ENCODE assay signal across 14 cellular contexts in genomic region chr7:155729847-155730246, GRCh38.
DNase-seq lines count a peak whose midpoint lies in the region; ATAC-seq, FAIRE-seq and TF ChIP-seq lines count a peak whose summit lies in the region.
"Had no signal": no experiment of that assay in that cellular context is flagged by ENCODE, and none has a peak within 500 bp of the region (broad histone marks: within the 10 kb centered on the region; RNA-seq: fewer than 3 reads in every experiment).

No MANE protein-coding gene starts in this region.

- dilution Hi-C loops in mammary epithelial cell (cut with HindIII; ENCODE audit: low sequenced_read_pairs): no loop called here

- CTCF ChIA-PET in mammary epithelial cell (lab: Charles Lee; ENCODE audit: low non-redundant PET): no interaction called here

- H2AFZ ChIP-seq in mammary epithelial cell (ENCODE audit: low read depth, low read length): no peak overlapping the region

- H3K36me3 ChIP-seq in mammary epithelial cell (ENCODE audit: insufficient read depth, low read length): peaks cover 3% of the 10 kb centered on the region

- peak overlapping the region; percentile 26 for H3K27ac Mint-ChIP-seq in mesothelial cell of epicardium

- FAIRE-seq in HTR-8/SVneo (lab: Jason Lieb, UNC): no peak
- FAIRE-seq: GM12891, TTC549 had no signal

- no peak overlapping the region for H3K4me3 ChIP-seq in mammary epithelial cell (replicated peaks in 1 of 3; ENCODE audit: insufficient read depth in 1 of 3, low read depth in 2 of 3, low read length in 3 of 3)
- H3K4me3 ChIP-seq: gastroesophageal sphincter, lung, psoas muscle had no signal

- peaks cover 47% of the 10 kb centered on the region for H3K4me1 ChIP-seq in mammary epithelial cell (ENCODE audit: insufficient read depth, low read length)

- in situ Hi-C loops in mammary epithelial cell (cut with MboI; ENCODE audit: low sequenced_read_pairs in 2 of 2): loop anchor here (10.0 kb wide), 1 partner anchor 135 kb away; no protein-coding TSS in a partner anchor

- no peaks in the 10 kb centered on the region for H3K27me3 Mint-ChIP-seq in mesothelial cell of epicardium (ENCODE audit: low read depth)
- H3K27me3 Mint-ChIP-seq: central memory CD8-positive, alpha-beta T cell had no signal

- peak; percentile 70 for DNase-seq in DMS153 (lab: John Stamatoyannopoulos, UW)
- DNase-seq in NCI-H1092 (lab: John Stamatoyannopoulos, UW): peak; percentile 18
- DNase-seq in mammary epithelial cell: peak; percentile 87
- no peak for DNase-seq in mesothelial cell of epicardium (ENCODE audit: low spot score in 2 of 2, unreplicated experiment in 2 of 2)
- no peak for DNase-seq in NCI-H187 (lab: John Stamatoyannopoulos, UW)
- no peak for DNase-seq in HTR-8/SVneo (ENCODE audit: insufficient read length, low spot score)
- DNase-seq: psoas muscle had no signal

- no peak overlapping the region for H3K4me3 Mint-ChIP-seq in mesothelial cell of epicardium
- H3K4me3 Mint-ChIP-seq: central memory CD8-positive, alpha-beta T cell had no signal

- H3K79me2 ChIP-seq in mammary epithelial cell (ENCODE audit: insufficient read depth, low read length): peaks cover 43% of the 10 kb centered on the region

- H3K27me3 ChIP-seq in mammary epithelial cell (ENCODE audit: insufficient read depth, low read length): no peaks in the 10 kb centered on the region
- H3K27me3 ChIP-seq: gastroesophageal sphincter had no signal

- ATAC-seq in HG03095 (IDR thresholded peaks at IDR 0.05; ENCODE audit: unreplicated experiment): no peak
- ATAC-seq in HG02981 (IDR thresholded peaks at IDR 0.05; ENCODE audit: unreplicated experiment): no peak
- ATAC-seq: gastroesophageal sphincter had no signal

- H3K9me3 ChIP-seq in mammary epithelial cell (replicated peaks; ENCODE audit: insufficient read depth, low read length): no peaks in the 10 kb centered on the region
- H3K9me3 ChIP-seq: gastroesophageal sphincter, psoas muscle had no signal

- peaks cover 15% of the 10 kb centered on the region for H3K36me3 Mint-ChIP-seq in mesothelial cell of epicardium

- H3K9ac ChIP-seq in mammary epithelial cell (ENCODE audit: insufficient read depth, low read length): no peak overlapping the region

- H3K4me1 Mint-ChIP-seq in mesothelial cell of epicardium: peaks cover 4% of the 10 kb centered on the region

- H3K4me2 ChIP-seq in mammary epithelial cell (ENCODE audit: insufficient read depth, low read depth, low read length): peak overlapping the region; percentile 65

- 7% methylated on average over 6 of the region's 6 CpGs for WGBS in mammary epithelial cell (ENCODE audit: low coverage, missing lambda C conversion rate)

- H3K9me3 Mint-ChIP-seq in mesothelial cell of epicardium: no peaks in the 10 kb centered on the region
- H3K9me3 Mint-ChIP-seq: central memory CD8-positive, alpha-beta T cell had no signal

- intact Hi-C loops in mammary epithelial cell (cut with micrococcal nuclease): loop anchor here (2.0 kb wide), 1 partner anchor 85 kb away; the partner anchor contains the start of gene RBM33

- H3K27ac ChIP-seq in mammary epithelial cell (ENCODE audit: insufficient read depth, low read depth, low read length): peak overlapping the region; percentile 32
- H3K27ac ChIP-seq: gastroesophageal sphincter, psoas muscle had no signal

- H4K20me1 ChIP-seq in mammary epithelial cell (ENCODE audit: insufficient read depth, low read length): no peaks in the 10 kb centered on the region

- no peak for TF ChIP-seq CTCF in mammary epithelial cell (conservative IDR thresholded peaks at IDR 0.05 in 1 of 2, IDR thresholded peaks at IDR 0.05 in 1 of 2; ENCODE audit: extremely low read depth in 1 of 2, insufficient read depth in 1 of 2, low read depth in 1 of 2, low read length in 2 of 2)
- TF ChIP-seq CTCF in mesothelial cell of epicardium (IDR thresholded peaks at IDR 0.05; ENCODE audit: unreplicated experiment): no peak

- BruUV-seq in mammary epithelial cell (replicated peaks; lab: Mats Ljungman, UMichigan): no TSS peak

Comparison
In these comparisons a context has a peak if more than half of its experiments do, and no peak if none do; other contexts are left out.
1. DNase-seq: peak in DMS153 (single experiment), NCI-H1092 (single experiment) and mammary epithelial cell (single experiment); none in mesothelial cell of epicardium (0 of 2), NCI-H187 (0 of 2) and HTR-8/SVneo (single experiment).